Comparison of ENCODE assay signal across 16 cellular contexts in genomic region chr17:32954477-32954876, GRCh38. TPM values are rescaled to one million over a fixed set of nuclear protein-coding genes. Genes with fewer than 3 reads are reported as not detected.
A peak's percentile ranks its signal among the peaks of the same experiment; 100 is the strongest.
DNase-seq lines count a peak whose midpoint lies in the region; ATAC-seq and TF ChIP-seq lines count a peak whose summit lies in the region.
"Had no signal": no experiment of that assay in that cellular context is flagged by ENCODE, and none has a peak within 500 bp of the region (broad histone marks: within the 10 kb centered on the region; RNA-seq: fewer than 3 reads in every experiment).

No MANE protein-coding gene starts in this region.

- H3K27me3 ChIP-seq in mucosa of rectum (ENCODE audit: control insufficient read depth in 2 of 2, insufficient read depth in 2 of 2, low read length in 2 of 2) = no peaks in the 10 kb centered on the region
- peaks cover 0 to 13% (median 0%) of the 10 kb centered on the region in 4 donors for H3K27me3 ChIP-seq in esophagus squamous epithelium
- peaks cover 2% of the 10 kb centered on the region for H3K27me3 ChIP-seq in HAP-1 (ENCODE audit: low read depth)
- H3K27me3 ChIP-seq in BE2C = no peaks in the 10 kb centered on the region; the same call in 1 of the 2 replicates

- H3K4me3 ChIP-seq in mucosa of rectum (ENCODE audit: low read length in 2 of 2) = peak overlapping the region; percentile 31 to 56
- no peak overlapping the region for H3K4me3 ChIP-seq in esophagus squamous epithelium
- H3K4me3 ChIP-seq in HAP-1 = no peak overlapping the region
- no peak overlapping the region for H3K4me3 ChIP-seq in BE2C (ENCODE audit: low read depth, low read length)

- H3K27ac ChIP-seq in mucosa of rectum (ENCODE audit: low read depth in 2 of 2, low read length in 2 of 2) (peak overlapping the region; percentile 72 to 85), esophagus squamous epithelium (no peak overlapping the region)

- intact Hi-C loops in left colon (cut with DNase I, micrococcal nuclease) = no loop called here
- intact Hi-C loops in esophagus squamous epithelium (cut with DNase I) = no loop called here

- no peaks in the 10 kb centered on the region for H3K36me3 ChIP-seq in mucosa of rectum (ENCODE audit: control insufficient read depth in 2 of 2, insufficient read depth in 2 of 2, low read length in 2 of 2)
- no peaks in the 10 kb centered on the region for H3K36me3 ChIP-seq in esophagus squamous epithelium
- no peaks in the 10 kb centered on the region for H3K36me3 ChIP-seq in HAP-1 (replicated peaks)
- no peaks in the 10 kb centered on the region for H3K36me3 ChIP-seq in BE2C

- TF ChIP-seq POLR2A in esophagus squamous epithelium (IDR thresholded peaks at IDR 0.05) = no peak

- peaks cover 12 to 39% of the 10 kb centered on the region in 2 donors for H3K4me1 ChIP-seq in mucosa of rectum (ENCODE audit: control insufficient read depth in 2 of 2, insufficient read depth in 2 of 2, low read length in 2 of 2)
- peaks cover 0 to 9% (median 0%) of the 10 kb centered on the region in 3 donors for H3K4me1 ChIP-seq in esophagus squamous epithelium
- no peaks in the 10 kb centered on the region for H3K4me1 ChIP-seq in HAP-1
- no peaks in the 10 kb centered on the region for H3K4me1 ChIP-seq in BE2C

- H3K27me3 Mint-ChIP-seq in type B pancreatic cell = peaks cover 3% of the 10 kb centered on the region

- in situ Hi-C loops in HAP-1 (cut with MboI; ENCODE audit: low sequenced_read_pairs) = no loop called here

- no peaks in the 10 kb centered on the region for H3K9me3 ChIP-seq in mucosa of rectum (ENCODE audit: control insufficient read depth in 2 of 2, low read length in 2 of 2)
- no peaks in the 10 kb centered on the region for H3K9me3 ChIP-seq in esophagus squamous epithelium
- no peaks in the 10 kb centered on the region for H3K9me3 ChIP-seq in HAP-1
- no peaks in the 10 kb centered on the region for H3K9me3 ChIP-seq in BE2C

- peak overlapping the region; percentile 65 for H3K27ac Mint-ChIP-seq in type B pancreatic cell
- H3K27ac Mint-ChIP-seq: CD4-positive, CD25-positive, alpha-beta regulatory T cell had no signal

- DNase-seq in HT-29 (ENCODE audit: low spot score) = peak; percentile 61
- peak; percentile 86 to 91 for DNase-seq in left colon
- DNase-seq in type B pancreatic cell (ENCODE audit: extremely low spot score, unreplicated experiment) = no peak
- no peak for DNase-seq in esophagus squamous epithelium (lab: John Stamatoyannopoulos, UW)
- DNase-seq in HAP-1 (ENCODE audit: low spot score in 2 of 2) = no peak
- no peak for DNase-seq in BE2C
- DNase-seq: CD4-positive, CD25-positive, alpha-beta regulatory T cell; H7; NCI-H1105 treated with DMSO at 0.1 percent for 48 hours; NCI-H187; NCI-H748 treated with DMSO at 0.1 percent for 48 hours; OCI-M1; RPMI8226; SIG-M5 had no signal

- 21 to 43% methylated on average over 8 of the region's 8 CpGs for WGBS in esophagus squamous epithelium, 2 donors

- TF ChIP-seq CTCF in type B pancreatic cell (conservative IDR thresholded peaks at IDR 0.05) (no peak), esophagus squamous epithelium (IDR thresholded peaks at IDR 0.05) (no peak), BE2C (IDR thresholded peaks at IDR 0.05; ENCODE audit: low read depth, low read length) (no peak)

- no peak overlapping the region for H3K4me3 Mint-ChIP-seq in type B pancreatic cell
- H3K4me3 Mint-ChIP-seq: CD4-positive, CD25-positive, alpha-beta regulatory T cell had no signal

- no peak overlapping the region for H3K9ac ChIP-seq in mucosa of rectum (ENCODE audit: low read depth in 1 of 2, low read length in 2 of 2)

- H3K4me1 Mint-ChIP-seq in type B pancreatic cell (ENCODE audit: unreplicated experiment) = peaks cover 9% of the 10 kb centered on the region

- no peaks in the 10 kb centered on the region for H3K9me3 Mint-ChIP-seq in type B pancreatic cell

- H3K36me3 Mint-ChIP-seq in type B pancreatic cell = no peaks in the 10 kb centered on the region
- H3K36me3 Mint-ChIP-seq: CD4-positive, CD25-positive, alpha-beta regulatory T cell had no signal

- ATAC-seq in left colon (peak; percentile 87), GM18519 (IDR thresholded peaks at IDR 0.05; ENCODE audit: low FRiP score, unreplicated experiment) (no peak)

RNA-seq across cellular contexts. Expression of gene TMEM98, which starts 26.5 kb away (rescaled TPM):
- 0.03 TPM in 1 of 2 replicates, not detected in the other for total RNA-seq in HT-29 (2014; rRNA removed; shearing (Covaris generic))
- total RNA-seq in left colon = 100 to 1,000 TPM; 111 to 114 TPM
- 87.0 and 161 TPM in 2 replicates for total RNA-seq in type B pancreatic cell (ENCODE audit: low replicate concordance)
- total RNA-seq in esophagus squamous epithelium = 10 to 100 TPM in 3 of 4 donors, 1 to 10 TPM in 1; 6.4 to 61.4 (median 27.8) TPM
- 1.2 TPM for polyA plus RNA-seq in BE2C (2012; ENCODE audit: insufficient read depth, insufficient read length, low read depth)
- total RNA-seq: CD4-positive, CD25-positive, alpha-beta regulatory T cell had no signal
- polyA plus RNA-seq: CD4-positive, CD25-positive, alpha-beta regulatory T cell had no signal

RNA-seq across cellular contexts. Expression of gene SPACA3, which starts 37.2 kb away (rescaled TPM):
- total RNA-seq in HT-29 (2014; rRNA removed; shearing (Covaris generic)) = not detected in 2 replicates
- total RNA-seq in left colon = not detected
- not detected in 2 replicates for total RNA-seq in type B pancreatic cell (ENCODE audit: low replicate concordance)
- total RNA-seq in esophagus squamous epithelium = not detected
- not detected for polyA plus RNA-seq in BE2C (2012; ENCODE audit: insufficient read depth, insufficient read length, low read depth)
- total RNA-seq: CD4-positive, CD25-positive, alpha-beta regulatory T cell; H7 had no signal
- polyA plus RNA-seq: CD4-positive, CD25-positive, alpha-beta regulatory T cell had no signal

Comparison
In these comparisons a context has a peak if more than half of its experiments do, and no peak if none do; other contexts are left out.
1. DNase-seq: peak in HT-29 (single experiment) and left colon (2 of 2); none in type B pancreatic cell (single experiment), esophagus squamous epithelium (single experiment), HAP-1 (0 of 2) and BE2C (single experiment).
2. H3K27ac ChIP-seq: peak in mucosa of rectum (2 of 2); none in esophagus squamous epithelium (0 of 4).
3. H3K4me3 ChIP-seq: peak in mucosa of rectum (2 of 2); none in esophagus squamous epithelium (0 of 4), HAP-1 (single experiment) and BE2C (single experiment).